Comparison of ENCODE assay signal across 8 cellular contexts in genomic region chr3:177345973-177346503, GRCh38.
A peak's percentile ranks its signal among the peaks of the same experiment; 100 is the strongest.
DNase-seq lines count a peak whose midpoint lies in the region; ATAC-seq and TF ChIP-seq lines count a peak whose summit lies in the region.

No MANE protein-coding gene starts in this region.

- in situ Hi-C loops in GM13977 (cut with MboI; ENCODE audit: low pct_unique_long_range_greater_than_20kb, low sequenced_read_pairs, unreplicated experiment), result no loop called here

- intact Hi-C loops in left ventricle myocardium inferior (cut with micrococcal nuclease), result no loop called here
- intact Hi-C loops in Right ventricle myocardium inferior (cut with DNase I), result loop anchor here (2.0 to 5.0 kb wide), 2 partner anchors 15 to 54 kb away; no protein-coding TSS in a partner anchor
- intact Hi-C loops in upper lobe of right lung (cut with DNase I), result no loop called here

- H3K4me3 ChIP-seq in left ventricle myocardium inferior (no peak overlapping the region), Peyer's patch (no peak overlapping the region), iPS-20b (ENCODE audit: low read length) (peak overlapping the region; percentile 45), upper lobe of right lung (no peak overlapping the region)

- H3K9ac ChIP-seq in iPS-20b (ENCODE audit: low read depth, low read length), result no peak overlapping the region

- ATAC-seq in Right ventricle myocardium inferior (no peak), upper lobe of right lung (no peak), GM21786 (IDR thresholded peaks at IDR 0.05; ENCODE audit: unreplicated experiment) (no peak)

- H3K27ac ChIP-seq in left ventricle myocardium inferior (replicated peaks), result peak overlapping the region; percentile 92
- peak overlapping the region; percentile 2 to 85 (median 66) for H3K27ac ChIP-seq in Peyer's patch
- no peak overlapping the region for H3K27ac ChIP-seq in iPS-20b (ENCODE audit: low read length)
- peak overlapping the region; percentile 85 for H3K27ac ChIP-seq in upper lobe of right lung

- DNase-seq in left ventricle myocardium inferior, result no peak
- DNase-seq in Right ventricle myocardium inferior (ENCODE audit: missing footprints), result no peak
- DNase-seq in Peyer's patch, result no peak
- no peak for DNase-seq in upper lobe of right lung
- no peak for DNase-seq in NCI-H1092 (lab: John Stamatoyannopoulos, UW)
- no peak for DNase-seq in GM13977 (ENCODE audit: low spot score)

- H3K4me1 ChIP-seq in left ventricle myocardium inferior (peaks cover 54% of the 10 kb centered on the region), Peyer's patch (peaks cover 0 to 20% (median 7%) of the 10 kb centered on the region in 4 donors), iPS-20b (ENCODE audit: insufficient read depth, low read length) (peaks cover 19% of the 10 kb centered on the region), upper lobe of right lung (peaks cover 20% of the 10 kb centered on the region)

- no peak for TF ChIP-seq POLR2A in Peyer's patch (IDR thresholded peaks at IDR 0.05)

- H3K36me3 ChIP-seq in left ventricle myocardium inferior (no peaks in the 10 kb centered on the region), Peyer's patch (no peaks in the 10 kb centered on the region), iPS-20b (ENCODE audit: insufficient read depth, low read depth, low read length) (no peaks in the 10 kb centered on the region), upper lobe of right lung (no peaks in the 10 kb centered on the region)

- H3K27me3 ChIP-seq in left ventricle myocardium inferior (ENCODE audit: low read depth), result no peaks in the 10 kb centered on the region
- no peaks in the 10 kb centered on the region for H3K27me3 ChIP-seq in Peyer's patch
- peaks cover 81% of the 10 kb centered on the region for H3K27me3 ChIP-seq in iPS-20b (ENCODE audit: insufficient read depth, low read length)
- H3K27me3 ChIP-seq in upper lobe of right lung, result no peaks in the 10 kb centered on the region

- TF ChIP-seq CTCF in left ventricle myocardium inferior (IDR thresholded peaks at IDR 0.05; ENCODE audit: borderline replicate concordance) (no peak), Peyer's patch (IDR thresholded peaks at IDR 0.05) (no peak), upper lobe of right lung (IDR thresholded peaks at IDR 0.05) (no peak), GM13977 (IDR thresholded peaks at IDR 0.05; ENCODE audit: extremely low read depth, insufficient read depth, missing control alignments) (no peak)

- no peaks in the 10 kb centered on the region for H3K9me3 ChIP-seq in left ventricle myocardium inferior (replicated peaks)
- no peaks in the 10 kb centered on the region for H3K9me3 ChIP-seq in Peyer's patch
- H3K9me3 ChIP-seq in iPS-20b (ENCODE audit: insufficient read depth, low read depth, low read length), result no peaks in the 10 kb centered on the region
- no peaks in the 10 kb centered on the region for H3K9me3 ChIP-seq in upper lobe of right lung
